In genomic region chr7:51182767-51183166, GRCh38 we compare ENCODE assay signal across 22 cellular contexts.
DNase-seq lines count a peak whose midpoint lies in the region; TF ChIP-seq lines count a peak whose summit lies in the region.
"Had no signal": no experiment of that assay in that cellular context is flagged by ENCODE, and none has a peak within 500 bp of the region (broad histone marks: within the 10 kb centered on the region; RNA-seq: fewer than 3 reads in every experiment).

No MANE protein-coding gene starts in this region.

- no peak overlapping the region for H2BK5ac ChIP-seq in H9 (ENCODE audit: insufficient read length, low read length)

- no peaks in the 10 kb centered on the region for H3K36me3 ChIP-seq in MM.1S (replicated peaks; ENCODE audit: insufficient read depth, low read length)
- no peaks in the 10 kb centered on the region for H3K36me3 ChIP-seq in left ventricle myocardium inferior
- H3K36me3 ChIP-seq in prostate gland, result no peaks in the 10 kb centered on the region
- H3K36me3 ChIP-seq: BLaER1 treated with 17β-estradiol and CSF1 and Interleukin-3, amounts not matched to agents 10 nM and 100 nM had no signal

- H3K9me3 ChIP-seq in H9 (ENCODE audit: control insufficient read depth, low read depth, low read length) (no peaks in the 10 kb centered on the region), MM.1S (replicated peaks; ENCODE audit: insufficient read depth, low read length) (no peaks in the 10 kb centered on the region), left ventricle myocardium inferior (replicated peaks) (no peaks in the 10 kb centered on the region), prostate gland (no peaks in the 10 kb centered on the region)
- H3K9me3 ChIP-seq: A549; BLaER1 treated with 17β-estradiol and CSF1 and Interleukin-3, amounts not matched to agents 10 nM and 100 nM had no signal

- intact Hi-C loops in left ventricle myocardium inferior (cut with micrococcal nuclease), result no loop called here
- intact Hi-C loops in prostate gland (cut with DNase I), result no loop called here

- no peaks in the 10 kb centered on the region for H3K9me3 Mint-ChIP-seq in H9
- H3K9me3 Mint-ChIP-seq: CD4-positive, alpha-beta T cell; GM23338 had no signal

- no peak overlapping the region for H4K91ac ChIP-seq in H9 (ENCODE audit: insufficient read length, low read depth, low read length)

- no peaks in the 10 kb centered on the region for H3K79me1 ChIP-seq in H9 (ENCODE audit: insufficient read depth, low read depth, low read length, poor library complexity, severe bottlenecking)

- no peak overlapping the region for H3K18ac ChIP-seq in H9 (ENCODE audit: insufficient read length, low read depth, low read length)

- no peak overlapping the region for H3K14ac ChIP-seq in H9 (ENCODE audit: insufficient read depth, low read length)

- no peaks in the 10 kb centered on the region for H3K27me3 Mint-ChIP-seq in H9 (ENCODE audit: low read depth)

- no peak overlapping the region for H4K5ac ChIP-seq in H9 (ENCODE audit: insufficient read length, low read depth, low read length)

- H2AK5ac ChIP-seq in H9 (ENCODE audit: insufficient read length, low read length), result no peak overlapping the region

- H4K20me1 ChIP-seq in H9 (ENCODE audit: control insufficient read depth, insufficient read depth, insufficient read length) (no peaks in the 10 kb centered on the region), MM.1S (ENCODE audit: insufficient read depth, low read length) (no peaks in the 10 kb centered on the region)
- H4K20me1 ChIP-seq: BLaER1 treated with 17β-estradiol and CSF1 and Interleukin-3, amounts not matched to agents 10 nM and 100 nM had no signal

- H3K9ac ChIP-seq in H9 (ENCODE audit: extremely low read depth, insufficient read length, low read length) (no peak overlapping the region), MM.1S (ENCODE audit: low read length) (no peak overlapping the region)
- H3K9ac ChIP-seq: BLaER1 treated with 17β-estradiol and CSF1 and Interleukin-3, amounts not matched to agents 10 nM and 100 nM had no signal

- no peaks in the 10 kb centered on the region for H3F3A ChIP-seq in MM.1S (ENCODE audit: insufficient read depth, low read length)

- no peak overlapping the region for H3K27ac ChIP-seq in H9 (ENCODE audit: insufficient read length, low read depth, low read length)
- no peak overlapping the region for H3K27ac ChIP-seq in MM.1S (ENCODE audit: low read length)
- H3K27ac ChIP-seq in left ventricle myocardium inferior (replicated peaks), result peak overlapping the region; percentile 13
- peak overlapping the region; percentile 59 to 71 for H3K27ac ChIP-seq in prostate gland
- H3K27ac ChIP-seq in coronary artery, result no peak overlapping the region
- H3K27ac ChIP-seq: A549; BLaER1 treated with 17β-estradiol and CSF1 and Interleukin-3, amounts not matched to agents 10 nM and 100 nM; PC-9 had no signal

- in situ Hi-C loops in KBM-7 (cut with MboI; ENCODE audit: low pct_unique_long_range_greater_than_20kb, low sequenced_read_pairs), result no loop called here

- no peak overlapping the region for H2BK120ac ChIP-seq in H9 (ENCODE audit: low read depth, low read length, poor library complexity, severe bottlenecking)

- no peak overlapping the region for H3K56ac ChIP-seq in H9 (ENCODE audit: insufficient read length, low read depth, low read length)

- H3T11ph ChIP-seq in H9 (ENCODE audit: low read length), result no peak overlapping the region

- H3K4me3 ChIP-seq in MM.1S (ENCODE audit: low read length), result no peak overlapping the region
- H3K4me3 ChIP-seq in left ventricle myocardium inferior, result no peak overlapping the region
- H3K4me3 ChIP-seq in prostate gland, result no peak overlapping the region
- H3K4me3 ChIP-seq in coronary artery, result no peak overlapping the region
- H3K4me3 ChIP-seq: A549; BLaER1 treated with 17β-estradiol and CSF1 and Interleukin-3, amounts not matched to agents 10 nM and 100 nM; GM23338; PC-9 had no signal

- TF ChIP-seq POLR2A in prostate gland (IDR thresholded peaks at IDR 0.05), result no peak

- no peak overlapping the region for H2BK20ac ChIP-seq in H9 (ENCODE audit: low read depth, low read length, poor library complexity, severe bottlenecking)

- no peak for TF ChIP-seq CTCF in H9 (conservative IDR thresholded peaks at IDR 0.05)
- TF ChIP-seq CTCF in MM.1S (IDR thresholded peaks at IDR 0.05; ENCODE audit: low read length), result no peak
- no peak for TF ChIP-seq CTCF in left ventricle myocardium inferior (IDR thresholded peaks at IDR 0.05; ENCODE audit: borderline replicate concordance)
- TF ChIP-seq CTCF in prostate gland (IDR thresholded peaks at IDR 0.05), result no peak
- TF ChIP-seq CTCF in coronary artery (IDR thresholded peaks at IDR 0.05), result no peak

- H3K27ac Mint-ChIP-seq in H9, result peak overlapping the region in 2 of 3 experiments; percentile 35 to 40; a peak in 1 of 7 replicates
- H3K27ac Mint-ChIP-seq: CD4-positive, alpha-beta T cell; GM23338 had no signal

- H3K4me3 Mint-ChIP-seq in H9, result no peak overlapping the region; a peak in 1 of 5 replicates
- H3K4me3 Mint-ChIP-seq: CD4-positive, alpha-beta T cell; GM23338 had no signal

- no peak overlapping the region for H3K4me2 ChIP-seq in H9 (ENCODE audit: insufficient read depth, insufficient read length, low read length)
- H3K4me2 ChIP-seq in MM.1S (ENCODE audit: low read depth, low read length), result no peak overlapping the region
- H3K4me2 ChIP-seq: A549; BLaER1 treated with 17β-estradiol and CSF1 and Interleukin-3, amounts not matched to agents 10 nM and 100 nM; GM23338; PC-9 had no signal

- H2AFZ ChIP-seq in H9 (ENCODE audit: low read length) (no peak overlapping the region), MM.1S (ENCODE audit: low read length) (no peak overlapping the region)
- H2AFZ ChIP-seq: GM23338, PC-9 had no signal

- no peaks in the 10 kb centered on the region for H3K23me2 ChIP-seq in H9 (ENCODE audit: insufficient read length, low read depth, low read length, poor library complexity, severe bottlenecking)

- H3K9me2 ChIP-seq in MM.1S (replicated peaks; ENCODE audit: insufficient read depth, low read length), result no peaks in the 10 kb centered on the region

- H3K4me1 Mint-ChIP-seq in H9, result peaks cover 0 to 12% of the 10 kb centered on the region in 2 experiments; a peak in 3 of 4 replicates

- H3K27me3 ChIP-seq in H9 (ENCODE audit: insufficient read depth, low read length) (no peaks in the 10 kb centered on the region), MM.1S (replicated peaks; ENCODE audit: insufficient read depth, low read length) (no peaks in the 10 kb centered on the region), left ventricle myocardium inferior (ENCODE audit: low read depth) (no peaks in the 10 kb centered on the region), prostate gland (replicated peaks; ENCODE audit: insufficient read depth) (no peaks in the 10 kb centered on the region)
- H3K27me3 ChIP-seq: BLaER1 treated with 17β-estradiol and CSF1 and Interleukin-3, amounts not matched to agents 10 nM and 100 nM had no signal

- H2BK15ac ChIP-seq in H9 (ENCODE audit: low read depth, low read length), result no peak overlapping the region

- peaks cover 0 to 23% (median 14%) of the 10 kb centered on the region in 3 experiments; a peak in 4 of 7 replicates for H3K36me3 Mint-ChIP-seq in H9 (ENCODE audit: insufficient read depth in 1 of 3, low read depth in 3 of 3)

- no CpG with 5 or more reads among the region's 6 CpGs for WGBS in H9 (ENCODE audit: extremely low coverage, insufficient read length, low lambda C conversion rate)
- WGBS in prostate gland, result 44% methylated on average over 6 of the region's 6 CpGs

- H3K79me2 ChIP-seq in H9 (ENCODE audit: insufficient read depth, low read length) (no peaks in the 10 kb centered on the region), MM.1S (ENCODE audit: low read length) (no peaks in the 10 kb centered on the region)

- H3K23ac ChIP-seq in H9 (ENCODE audit: insufficient read length, low read depth, low read length), result no peak overlapping the region

- H2BK12ac ChIP-seq in H9 (ENCODE audit: insufficient read length, low read depth, low read length), result no peak overlapping the region

- DNase-seq in H9 (no peak), MM.1S (peak; percentile 14), left ventricle myocardium inferior (no peak), prostate gland (ENCODE audit: low spot score) (no peak), coronary artery (ENCODE audit: low spot score) (no peak), KBM-7 (no peak), iPS-NIHi11 (ENCODE audit: low spot score) (no peak)
- DNase-seq: AML-193; CD4-positive, alpha-beta T cell; HCEC 1CT; NCI-H1105 treated with DMSO at 0.1 percent for 48 hours; NCI-H146; NCI-H1930; NCI-H2107; NCI-H446; NCI-H524 treated with DMSO at 0.1 percent for 48 hours; NCI-H774; PC-9; SHP77 had no signal

- H3K4me1 ChIP-seq in H9 (ENCODE audit: insufficient read depth, low read length) (0 out of 2 replicates have a peak, but pooled peaks cover under 1% of the 10 kb centered on the region), MM.1S (ENCODE audit: low read length) (no peaks in the 10 kb centered on the region), left ventricle myocardium inferior (peaks cover 48% of the 10 kb centered on the region), prostate gland (replicated peaks) (peaks cover 20% of the 10 kb centered on the region)
- H3K4me1 ChIP-seq: A549 had no signal

- H3K4ac ChIP-seq in H9 (ENCODE audit: low read depth, low read length), result no peak overlapping the region

- no peak overlapping the region for H4K8ac ChIP-seq in H9 (replicated peaks; ENCODE audit: insufficient read length, low read depth, low read length)

Comparison
In these comparisons a context has a peak if more than half of its experiments do, and no peak if none do; other contexts are left out.
1. H3K27ac ChIP-seq: peak in left ventricle myocardium inferior (single experiment) and prostate gland (2 of 2); none in H9 (single experiment), MM.1S (single experiment) and coronary artery (0 of 2).